ENCODE assay signal across 23 cellular contexts in genomic region chr11:118643995-118644345, GRCh38. TPM values are rescaled to one million over a fixed set of nuclear protein-coding genes. Genes with fewer than 3 reads are reported as not detected.
DNase-seq lines count a peak whose midpoint lies in the region; ATAC-seq and FAIRE-seq lines count a peak whose summit lies in the region.
"Had no signal": no experiment of that assay in that cellular context is flagged by ENCODE, and none has a peak within 500 bp of the region (broad histone marks: within the 10 kb centered on the region; RNA-seq: fewer than 3 reads in every experiment).

No MANE protein-coding gene starts in this region.

- ATAC-seq in Right ventricle myocardium inferior: peak; percentile 1
- ATAC-seq: GM23338 had no signal

- no peak for FAIRE-seq in HTR-8/SVneo (lab: Jason Lieb, UNC)

- peak overlapping the region; percentile 21 for H3K27ac ChIP-seq in caudate nucleus (ENCODE audit: low read depth, low read length)
- H3K27ac ChIP-seq in layer of hippocampus (ENCODE audit: low read depth, low read length): peak overlapping the region; percentile 21
- peak overlapping the region; percentile 50 for H3K27ac ChIP-seq in substantia nigra (ENCODE audit: low read depth, low read length, poor library complexity, severe bottlenecking)
- H3K27ac ChIP-seq: 22Rv1, KMS-11, PC-9 had no signal

- no peaks in the 10 kb centered on the region for H3K27me3 ChIP-seq in layer of hippocampus (ENCODE audit: control insufficient read depth, insufficient read depth, low read length)
- H3K27me3 ChIP-seq: BE2C had no signal

- intact Hi-C loops in Right ventricle myocardium inferior (cut with DNase I): no loop called here
- intact Hi-C loops in cardiac septum (cut with DNase I): no loop called here

- DNase-seq in Right ventricle myocardium inferior (ENCODE audit: missing footprints) (no peak), cardiac septum (ENCODE audit: low spot score) (no peak), caudate nucleus (lab: John Stamatoyannopoulos, UW) (peak in 1 of 61 donors; percentile 86), substantia nigra (lab: John Stamatoyannopoulos, UW) (peak in 2 of 49 donors; percentile 54 to 88), HTR-8/SVneo (ENCODE audit: insufficient read length, low spot score) (no peak), NCI-H748 treated with DMSO at 0.1 percent for 48 hours (lab: John Stamatoyannopoulos, UW) (no peak)
- DNase-seq in NK-92 treated with Interleukin-12 subunit alpha and Interleukin-12 subunit beta, amount 100 ng/mL, for 24 hours (lab: John Stamatoyannopoulos, UW): no peak
- DNase-seq: BE2C; CD8-positive, alpha-beta memory T cell; DMS 273 treated with DMSO at 0.1 percent for 48 hours; DMS79 treated with DMSO at 0.1 percent for 48 hours; H9; IMR-90; MM.1S; NCI-H2029; NCI-H524 treated with DMSO at 0.1 percent for 48 hours; PC-9; SHP77 had no signal

RNA-seq across cellular contexts. Expression of gene TREH, which starts 35.5 kb away (rescaled TPM):
- total RNA-seq in Right ventricle myocardium inferior (not detected), cardiac septum (not detected)
- total RNA-seq: CD8-positive, alpha-beta memory T cell; GM23338; H9; IMR-90; PC-9; RPMI7951 had no signal

RNA-seq across cellular contexts. Expression of gene PHLDB1, which starts 36.6 kb away (rescaled TPM):
- total RNA-seq in Right ventricle myocardium inferior (115 TPM), cardiac septum (155 TPM)
